In genomic region chr4:115575851-115576250, GRCh38 we compare ENCODE assay signal across 20 cellular contexts.
DNase-seq lines count a peak whose midpoint lies in the region; ATAC-seq, FAIRE-seq and TF ChIP-seq lines count a peak whose summit lies in the region.
"Had no signal": no experiment of that assay in that cellular context is flagged by ENCODE, and none has a peak within 500 bp of the region (broad histone marks: within the 10 kb centered on the region; RNA-seq: fewer than 3 reads in every experiment).

No MANE protein-coding gene starts in this region.

- H3K56ac ChIP-seq in H1 (replicated peaks; ENCODE audit: insufficient read length, low read depth, low read length) (no peak overlapping the region), mesendoderm (ENCODE audit: low read length) (no peak overlapping the region)

- H3K4me2 ChIP-seq in SK-N-SH (no peak overlapping the region), H1 (ENCODE audit: insufficient read depth in 1 of 2, low read depth in 2 of 2, low read length in 2 of 2) (no peak overlapping the region), mesendoderm (ENCODE audit: low read length) (no peak overlapping the region)
- H3K4me2 ChIP-seq: PC-9 had no signal

- H3K4me3 Mint-ChIP-seq in activated T-cell treated with anti-CD3 and anti-CD28 coated beads, Interleukin-2, amount 50 U/mL, for 72 hours, result no peak overlapping the region
- no peak overlapping the region for H3K4me3 Mint-ChIP-seq in stimulated activated naive CD8-positive, alpha-beta T cell treated with anti-CD3 and anti-CD28 coated beads, Interleukin-15, amount 100 ng/mL, for 72 hours
- H3K4me3 Mint-ChIP-seq: CD8-positive, alpha-beta T cell had no signal

- H4K8ac ChIP-seq in H1 (ENCODE audit: extremely low read depth, insufficient read depth, low read length) (no peak overlapping the region), mesendoderm (ENCODE audit: low read depth, low read length) (no peak overlapping the region)

- H4K91ac ChIP-seq in H1 (replicated peaks; ENCODE audit: insufficient read length, low read length), result no peak overlapping the region

- H3K23me2 ChIP-seq in H1 (ENCODE audit: low read depth, low read length), result no peaks in the 10 kb centered on the region

- H3K27me3 Mint-ChIP-seq in activated T-cell treated with anti-CD3 and anti-CD28 coated beads, Interleukin-2, amount 50 U/mL, for 72 hours (ENCODE audit: low read depth), result no peaks in the 10 kb centered on the region
- H3K27me3 Mint-ChIP-seq in stimulated activated naive CD8-positive, alpha-beta T cell treated with anti-CD3 and anti-CD28 coated beads, Interleukin-15, amount 100 ng/mL, for 72 hours, result no peaks in the 10 kb centered on the region

- no peak overlapping the region for H2BK120ac ChIP-seq in H1 (replicated peaks; ENCODE audit: low read depth, low read length)
- H2BK120ac ChIP-seq in mesendoderm (ENCODE audit: low read depth, low read length), result no peak overlapping the region

- CTCF ChIA-PET in SK-N-SH (lab: Yijun Ruan, JAX) (interaction anchor here (0.7 to 1.9 kb wide), 2 partner anchors 9 to 45 kb away, joined by 3 to 4 read pairs; no protein-coding TSS in a partner anchor), H1 (lab: Charles Lee; ENCODE audit: partially characterized antibody) (no interaction called here)

- DNase-seq in SK-N-SH (no peak), H1 (ENCODE audit: low read depth in 1 of 2, low spot score in 2 of 2) (no peak), mesendoderm (peak; percentile 59), NCI-H748 (lab: John Stamatoyannopoulos, UW; ENCODE audit: unreplicated experiment) (no peak), NCI-H774 (lab: John Stamatoyannopoulos, UW) (no peak)
- DNase-seq in activated T-cell treated with anti-CD3 and anti-CD28 coated beads, Interleukin-2, amount 50 U/mL, for 72 hours, result no peak
- DNase-seq in stimulated activated naive CD8-positive, alpha-beta T cell treated with anti-CD3 and anti-CD28 coated beads, Interleukin-15, amount 100 ng/mL, for 72 hours, result no peak
- DNase-seq: BE2C; CD8-positive, alpha-beta T cell; DMS79; HCEC 1CT; NCI-H187; NCI-H2171; NCI-H446 treated with DMSO at 0.1 percent for 48 hours; NCI-H748 treated with DMSO at 0.1 percent for 48 hours; PC-9 had no signal

- no peak overlapping the region for H3K9ac ChIP-seq in SK-N-SH
- H3K9ac ChIP-seq in H1 (replicated peaks in 1 of 4; ENCODE audit: extremely low read depth in 1 of 4, low read depth in 3 of 4, low read length in 3 of 4), result no peak overlapping the region
- H3K9ac ChIP-seq in mesendoderm (ENCODE audit: low read length), result no peak overlapping the region

- H2AFZ ChIP-seq in SK-N-SH (ENCODE audit: low read depth) (0 out of 2 replicates have a peak overlapping the region, but pooled peaks have one; percentile 35), H1 (ENCODE audit: low read length) (no peak overlapping the region)
- H2AFZ ChIP-seq: PC-9 had no signal

- H3K36me3 ChIP-seq in SK-N-SH (replicated peaks in 1 of 2; ENCODE audit: control insufficient read depth in 1 of 2, insufficient read depth in 2 of 2, low read length in 1 of 2) (no peaks in the 10 kb centered on the region), H1 (ENCODE audit: control insufficient read depth in 2 of 4, insufficient read depth in 4 of 4, low read length in 3 of 4) (no peaks in the 10 kb centered on the region), mesendoderm (ENCODE audit: control insufficient read depth, insufficient read depth, low read length) (no peaks in the 10 kb centered on the region)
- H3K36me3 ChIP-seq: BE2C, SJSA1 had no signal

- no peak overlapping the region for H3K27ac Mint-ChIP-seq in activated T-cell treated with anti-CD3 and anti-CD28 coated beads, Interleukin-2, amount 50 U/mL, for 72 hours
- no peak overlapping the region for H3K27ac Mint-ChIP-seq in stimulated activated naive CD8-positive, alpha-beta T cell treated with anti-CD3 and anti-CD28 coated beads, Interleukin-15, amount 100 ng/mL, for 72 hours
- H3K27ac Mint-ChIP-seq: CD8-positive, alpha-beta T cell had no signal

- H3K9me3 Mint-ChIP-seq in activated T-cell treated with anti-CD3 and anti-CD28 coated beads, Interleukin-2, amount 50 U/mL, for 72 hours, result peaks cover 0 to 9% of the 10 kb centered on the region in 2 donors
- H3K9me3 Mint-ChIP-seq in stimulated activated naive CD8-positive, alpha-beta T cell treated with anti-CD3 and anti-CD28 coated beads, Interleukin-15, amount 100 ng/mL, for 72 hours, result peaks cover 6 to 11% of the 10 kb centered on the region in 2 donors

- no peak overlapping the region for H2BK5ac ChIP-seq in H1 (ENCODE audit: low read depth, low read length)
- no peak overlapping the region for H2BK5ac ChIP-seq in mesendoderm (ENCODE audit: low read length)

- H3K14ac ChIP-seq in H1 (ENCODE audit: insufficient read length), result no peak overlapping the region

- H3K9me3 ChIP-seq in SK-N-SH, result no peaks in the 10 kb centered on the region
- no peaks in the 10 kb centered on the region for H3K9me3 ChIP-seq in H1 (ENCODE audit: insufficient read depth in 2 of 2, low read depth in 1 of 2, low read length in 1 of 2)
- H3K9me3 ChIP-seq: BE2C, SJSA1 had no signal

- no peaks in the 10 kb centered on the region for H3K9me2 ChIP-seq in SK-N-SH

- H3K79me2 ChIP-seq in SK-N-SH (ENCODE audit: insufficient read depth) (no peaks in the 10 kb centered on the region), H1 (ENCODE audit: control insufficient read depth in 1 of 2, insufficient read depth in 2 of 2, low read length in 2 of 2) (no peaks in the 10 kb centered on the region), mesendoderm (ENCODE audit: control insufficient read depth, insufficient read depth, low read length) (no peaks in the 10 kb centered on the region)

- no peaks in the 10 kb centered on the region for H3K4me1 ChIP-seq in SK-N-SH (ENCODE audit: control insufficient read depth in 1 of 2, insufficient read depth in 2 of 2, low read depth in 1 of 2, low read length in 1 of 2)
- 0 out of 7 replicates have a peak, but pooled peaks cover 0 to 2% (median 0%) of the 10 kb centered on the region in 4 experiments for H3K4me1 ChIP-seq in H1 (replicated peaks in 1 of 4; ENCODE audit: control insufficient read depth in 3 of 4, insufficient read depth in 4 of 4, low read length in 3 of 4)
- no peaks in the 10 kb centered on the region for H3K4me1 ChIP-seq in mesendoderm (ENCODE audit: control insufficient read depth, low read depth, low read length)
- H3K4me1 ChIP-seq: BE2C, SJSA1 had no signal

- no peak for FAIRE-seq in H1 (lab: Jason Lieb, UNC)
- FAIRE-seq: D721Med had no signal

- no peak overlapping the region for H4K5ac ChIP-seq in H1 (ENCODE audit: insufficient read length, low read depth, low read length)
- H4K5ac ChIP-seq in mesendoderm (ENCODE audit: low read length), result no peak overlapping the region

- H3F3A ChIP-seq in SK-N-SH (replicated peaks; ENCODE audit: insufficient read depth), result no peaks in the 10 kb centered on the region

- H2AK5ac ChIP-seq in H1 (ENCODE audit: low read depth, low read length), result no peak overlapping the region
- no peak overlapping the region for H2AK5ac ChIP-seq in mesendoderm (ENCODE audit: low read length)

- H2BK12ac ChIP-seq in H1 (ENCODE audit: low read depth, low read length), result no peak overlapping the region

- H2BK20ac ChIP-seq in H1 (ENCODE audit: low read length), result no peak overlapping the region

- POLR2A ChIA-PET in SK-N-SH (lab: Yijun Ruan, JAX) (no interaction called here), H1 (lab: Charles Lee; ENCODE audit: partially characterized antibody) (no interaction called here)

- no peaks in the 10 kb centered on the region for H3K4me1 Mint-ChIP-seq in activated T-cell treated with anti-CD3 and anti-CD28 coated beads, Interleukin-2, amount 50 U/mL, for 72 hours (ENCODE audit: low read depth)
- H3K4me1 Mint-ChIP-seq in stimulated activated naive CD8-positive, alpha-beta T cell treated with anti-CD3 and anti-CD28 coated beads, Interleukin-15, amount 100 ng/mL, for 72 hours, result no peaks in the 10 kb centered on the region

- H3K27ac ChIP-seq in SK-N-SH (ENCODE audit: low read depth in 2 of 2, low read length in 1 of 2) (no peak overlapping the region), H1 (ENCODE audit: low read depth, low read length) (no peak overlapping the region), mesendoderm (ENCODE audit: low read depth, low read length) (no peak overlapping the region)
- H3K27ac ChIP-seq: 22Rv1, PC-9, SJSA1 had no signal

- 4% methylated on average over 1 of the region's 1 CpG for WGBS in SK-N-SH (ENCODE audit: low lambda C conversion rate)
- 80% methylated on average over 1 of the region's 1 CpG; no CpG with 5 or more reads in 1 of the 2 experiments for WGBS in H1 (ENCODE audit: extremely low coverage in 1 of 2, insufficient coverage in 1 of 2, insufficient read length in 1 of 2, insufficient replicate concordance in 2 of 2, low coverage in 1 of 2, low lambda C conversion rate in 2 of 2, missing lambda C conversion rate in 1 of 2), 2 experiments
- no CpG with 5 or more reads among the region's 1 CpG for WGBS in mesendoderm (ENCODE audit: extremely low coverage, insufficient coverage, low lambda C conversion rate)

- TF ChIP-seq POLR2A in H1 (IDR thresholded peaks at IDR 0.05; ENCODE audit: control extremely low read depth in 1 of 2, low read depth in 2 of 2, low read length in 2 of 2), result no peak

- no peak overlapping the region for H3K4me3 ChIP-seq in SK-N-SH (ENCODE audit: low read depth in 2 of 2, low read length in 1 of 2)
- H3K4me3 ChIP-seq in H1 (ENCODE audit: extremely low read depth in 1 of 4, insufficient read depth in 2 of 4, low read depth in 3 of 4, low read length in 4 of 4), result no peak overlapping the region
- H3K4me3 ChIP-seq in mesendoderm (ENCODE audit: low read length), result no peak overlapping the region
- H3K4me3 ChIP-seq: PC-9, SJSA1 had no signal

- H2BK15ac ChIP-seq in H1 (ENCODE audit: low read length) (no peak overlapping the region), mesendoderm (replicated peaks; ENCODE audit: low read depth) (no peak overlapping the region)

- H3K18ac ChIP-seq in H1 (ENCODE audit: extremely low read depth, low read length), result no peak overlapping the region
- H3K18ac ChIP-seq in mesendoderm (ENCODE audit: low read length), result no peak overlapping the region

- H3K23ac ChIP-seq in H1 (ENCODE audit: insufficient read length), result no peak overlapping the region
- no peak overlapping the region for H3K23ac ChIP-seq in mesendoderm (ENCODE audit: low read length)

- H3K27me3 ChIP-seq in SK-N-SH (ENCODE audit: insufficient read depth) (no peaks in the 10 kb centered on the region), H1 (replicated peaks in 1 of 4; ENCODE audit: control insufficient read depth in 3 of 4, extremely low read depth in 1 of 4, insufficient read depth in 3 of 4, low read length in 3 of 4) (no peaks in the 10 kb centered on the region), mesendoderm (ENCODE audit: insufficient read depth, low read length, poor library complexity) (no peaks in the 10 kb centered on the region)
- H3K27me3 ChIP-seq: BE2C, SJSA1 had no signal

- H4K20me1 ChIP-seq in SK-N-SH (ENCODE audit: insufficient read depth) (no peaks in the 10 kb centered on the region), H1 (replicated peaks in 1 of 2; ENCODE audit: control insufficient read depth in 1 of 2, insufficient read depth in 2 of 2, low read length in 2 of 2) (no peaks in the 10 kb centered on the region)

- H3K79me1 ChIP-seq in H1 (ENCODE audit: low read depth, low read length) (no peaks in the 10 kb centered on the region), mesendoderm (ENCODE audit: low read length) (no peaks in the 10 kb centered on the region)

- no peak overlapping the region for H3K4ac ChIP-seq in H1 (replicated peaks; ENCODE audit: insufficient read length, low read depth, low read length)
- H3K4ac ChIP-seq in mesendoderm (ENCODE audit: low read depth, low read length), result no peak overlapping the region

- peaks cover 0 to 1% of the 10 kb centered on the region in 2 donors for H3K36me3 Mint-ChIP-seq in activated T-cell treated with anti-CD3 and anti-CD28 coated beads, Interleukin-2, amount 50 U/mL, for 72 hours (ENCODE audit: insufficient read depth in 2 of 2)
- H3K36me3 Mint-ChIP-seq: CD8-positive, alpha-beta T cell had no signal

- ATAC-seq in SK-N-SH treated with all-trans-retinoic acid at 6 μM for 48 hours, result no peak
- ATAC-seq in activated T-cell treated with anti-CD3 and anti-CD28 coated beads, Interleukin-2, amount 50 U/mL, for 72 hours (replicated peaks in 1 of 2), result no peak
- no peak for ATAC-seq in stimulated activated naive CD8-positive, alpha-beta T cell treated with anti-CD3 and anti-CD28 coated beads, Interleukin-15, amount 100 ng/mL, for 72 hours
- ATAC-seq: CD8-positive, alpha-beta T cell had no signal

- TF ChIP-seq EP300 in SK-N-SH (IDR thresholded peaks at IDR 0.05; ENCODE audit: borderline replicate concordance in 1 of 2, low read depth in 1 of 2, low read length in 1 of 2) (no peak), H1 (IDR thresholded peaks at IDR 0.05; ENCODE audit: borderline replicate concordance in 1 of 2, low read depth in 2 of 2, low read length in 2 of 2) (no peak)

- TF ChIP-seq RAD21 in SK-N-SH (IDR thresholded peaks at IDR 0.05; ENCODE audit: low read length) (no peak), H1 (IDR thresholded peaks at IDR 0.05 in 1 of 2, conservative IDR thresholded peaks at IDR 0.05 in 1 of 2; ENCODE audit: low read depth in 2 of 2, low read length in 2 of 2) (no peak)

- TF ChIP-seq CTCF in SK-N-SH (IDR thresholded peaks at IDR 0.05), result no peak
- TF ChIP-seq CTCF in H1 (IDR thresholded peaks at IDR 0.05; ENCODE audit: control extremely low read depth in 1 of 3, insufficient read depth in 1 of 3, low read depth in 1 of 3, low read length in 3 of 3), result no peak

Comparison
In these comparisons a context has a peak if more than half of its experiments do, and no peak if none do; other contexts are left out.
1. Of the 17 proteins assayed by ChIP-seq in both H1 and SK-N-SH: peak only in H1: TEAD4; only in SK-N-SH: none; in both: none; in neither: 16.